1 cellular context compared by ENCODE assay signal in genomic region chr22:42614312-42615091, GRCh38.
A peak's percentile ranks its signal among the peaks of the same experiment; 100 is the strongest.
TF ChIP-seq lines count a peak whose summit lies in the region.

TSS of gene POLDIP3 (minus strand) at chr22:42614883. CDS start at chr22:42614857, 26 bp downstream.

TF ChIP-seq in GM23338, 12 proteins besides CTCF, POLR2A, EP300 and RAD21 (continued from another document):
- 0 out of 2 replicates have a peak, but pooled peaks have one; percentile 19 for TF ChIP-seq ETS1 (IDR thresholded peaks at IDR 0.05)
